Comparison of ENCODE assay signal across 15 cellular contexts in the genomic region with DNA sequence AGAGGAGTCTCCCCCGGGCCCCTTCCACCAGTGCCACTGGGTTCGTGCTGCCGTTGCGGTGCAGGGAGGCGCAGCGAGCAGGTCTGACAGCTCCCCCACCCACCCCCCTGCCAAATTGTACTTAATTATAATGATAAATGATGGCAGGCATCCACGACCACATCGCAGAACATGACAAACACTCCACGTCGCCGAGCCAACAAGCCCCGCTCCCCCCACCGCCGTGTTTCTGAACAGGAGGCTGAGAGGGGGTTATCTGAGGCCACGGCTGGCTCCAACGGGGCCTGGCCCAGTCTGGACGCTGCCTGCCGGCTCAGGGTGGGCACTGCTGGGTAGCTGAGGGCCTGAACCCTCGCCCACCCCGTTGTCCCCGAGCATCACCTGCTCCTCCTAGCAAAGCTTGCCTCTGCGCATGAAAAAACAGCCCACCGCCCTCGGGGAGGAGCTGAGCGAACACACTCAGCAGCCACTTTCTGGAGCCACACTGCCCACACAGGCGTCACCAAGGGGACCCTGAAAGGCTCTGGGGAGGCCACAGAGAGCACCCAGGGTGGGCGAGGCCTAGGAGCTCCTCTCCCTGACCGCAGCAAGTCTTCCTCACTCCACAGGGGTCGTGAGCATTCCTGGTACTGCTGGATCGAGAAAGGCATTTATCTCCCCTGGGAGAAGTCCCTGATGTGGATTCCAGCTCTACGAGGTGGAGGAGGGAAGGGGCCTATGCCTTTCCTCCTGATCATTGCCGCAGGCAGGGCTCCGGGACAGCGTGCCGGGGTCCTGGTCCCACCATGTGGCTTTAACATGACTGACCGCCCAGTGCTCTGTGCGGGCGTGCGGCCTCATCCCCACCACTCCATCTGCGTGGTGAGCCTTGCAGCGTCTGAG. TPM values are rescaled to one million over a fixed set of nuclear protein-coding genes. Genes with fewer than 3 reads are reported as not detected.
DNase-seq lines count a peak whose midpoint lies in the region; TF ChIP-seq lines count a peak whose summit lies in the region.
"Had no signal": no experiment of that assay in that cellular context is flagged by ENCODE, and none has a peak within 500 bp of the region (broad histone marks: within the 10 kb centered on the region; RNA-seq: fewer than 3 reads in every experiment).

No MANE protein-coding gene starts in this region.

- H3K4me1 ChIP-seq in BE2C, result peaks cover 12% of the 10 kb centered on the region
- H3K4me1 ChIP-seq in BLaER1 treated with 17β-estradiol and CSF1 and Interleukin-3, amounts not matched to agents 10 nM and 100 nM, result peaks cover 40 to 95% (median 85%) of the 10 kb centered on the region in 10 experiments

- peak overlapping the region in 8 of 11 experiments; percentile 3 to 48 (median 28); a peak in 11 of 22 replicates for H3K9ac ChIP-seq in BLaER1 treated with 17β-estradiol and CSF1 and Interleukin-3, amounts not matched to agents 10 nM and 100 nM

- no peak for TF ChIP-seq CTCF in BE2C (IDR thresholded peaks at IDR 0.05; ENCODE audit: low read depth, low read length)

- peak overlapping the region in 5 of 11 experiments; percentile 1 to 40 (median 34); a peak in 4 of 22 replicates for H3K27ac ChIP-seq in BLaER1 treated with 17β-estradiol and CSF1 and Interleukin-3, amounts not matched to agents 10 nM and 100 nM
- H3K27ac ChIP-seq: C4-2B had no signal

- DNase-seq in BE2C (peak; percentile 66), NCI-H1417 treated with DMSO at 0.1 percent for 48 hours (lab: John Stamatoyannopoulos, UW) (peak; percentile 59), islet precursor cell (peak; percentile 56), NCI-H526 treated with DMSO at 0.1 percent for 48 hours (lab: John Stamatoyannopoulos, UW) (no peak), SKM-1 (lab: John Stamatoyannopoulos, UW; ENCODE audit: unreplicated experiment) (no peak), NCI-H446 (lab: John Stamatoyannopoulos, UW) (no peak)
- DNase-seq: IMR-90, Kasumi-1, NCI-H187 treated with DMSO at 0.1 percent for 48 hours, NCI-H2171 treated with DMSO at 0.1 percent for 48 hours, NCI-H526, SHP77 had no signal

- H3K4me3 ChIP-seq in BE2C (ENCODE audit: low read depth, low read length), result peak overlapping the region; percentile 38
- H3K4me3 ChIP-seq in BLaER1 treated with 17β-estradiol and CSF1 and Interleukin-3, amounts not matched to agents 10 nM and 100 nM, result peak overlapping the region in 3 of 10 experiments; percentile 3 to 25 (median 24); a peak in 2 of 20 replicates
- H3K4me3 ChIP-seq: GM12878 had no signal

- peak overlapping the region; percentile 60 to 96 (median 85) for H3K4me2 ChIP-seq in BLaER1 treated with 17β-estradiol and CSF1 and Interleukin-3, amounts not matched to agents 10 nM and 100 nM

- no peaks in the 10 kb centered on the region for H3K27me3 ChIP-seq in BE2C
- H3K27me3 ChIP-seq in BLaER1 treated with 17β-estradiol and CSF1 and Interleukin-3, amounts not matched to agents 10 nM and 100 nM, result peaks cover 0 to 16% (median 0%) of the 10 kb centered on the region in 11 experiments; a peak in 5 of 22 replicates

- H3K9me3 ChIP-seq in BE2C, result no peaks in the 10 kb centered on the region
- H3K9me3 ChIP-seq in BLaER1 treated with 17β-estradiol and CSF1 and Interleukin-3, amounts not matched to agents 10 nM and 100 nM (replicated peaks in 1 of 11), result no peaks in the 10 kb centered on the region; a peak in 2 of 22 replicates

- no peaks in the 10 kb centered on the region for H3K36me3 ChIP-seq in BE2C
- no peaks in the 10 kb centered on the region for H3K36me3 ChIP-seq in BLaER1 treated with 17β-estradiol and CSF1 and Interleukin-3, amounts not matched to agents 10 nM and 100 nM

- no peaks in the 10 kb centered on the region for H4K20me1 ChIP-seq in BLaER1 treated with 17β-estradiol and CSF1 and Interleukin-3, amounts not matched to agents 10 nM and 100 nM

RNA-seq across cellular contexts. Expression of a gene that starts 35.4 kb away (rescaled TPM):
- not detected for polyA plus RNA-seq in BE2C (2012; ENCODE audit: insufficient read depth, insufficient read length, low read depth)
- polyA plus RNA-seq: GM12878, IMR-90 had no signal

Comparison
In these comparisons a context has a peak if more than half of its experiments do, and no peak if none do; other contexts are left out.
1. DNase-seq: peak in BE2C (single experiment), NCI-H1417 treated with DMSO at 0.1 percent for 48 hours (single experiment) and islet precursor cell (single experiment); none in NCI-H526 treated with DMSO at 0.1 percent for 48 hours (single experiment), SKM-1 (single experiment) and NCI-H446 (0 of 2).